Comparison of ENCODE assay signal across 11 cellular contexts in genomic region chr10:97647556-97647955, GRCh38. TPM values are rescaled to one million over a fixed set of nuclear protein-coding genes. Genes with fewer than 3 reads are reported as not detected.
DNase-seq lines count a peak whose midpoint lies in the region; ATAC-seq and TF ChIP-seq lines count a peak whose summit lies in the region.
"Had no signal": no experiment of that assay in that cellular context is flagged by ENCODE, and none has a peak within 500 bp of the region (broad histone marks: within the 10 kb centered on the region; RNA-seq: fewer than 3 reads in every experiment).

No MANE protein-coding gene starts in this region.

- in situ Hi-C loops in transverse colon (cut with MboI; ENCODE audit: low pct_ligation_motif_present in 1 of 4, low pct_unique_long_range_greater_than_20kb in 1 of 4, low sequenced_read_pairs in 3 of 4): no loop called here

- peaks cover 21 to 34% of the 10 kb centered on the region in 2 donors for H3K4me1 Mint-ChIP-seq in effector memory CD8-positive, alpha-beta T cell (ENCODE audit: low read depth in 2 of 2)
- H3K4me1 Mint-ChIP-seq in natural killer cell treated with Interleukin-12 subunit alpha and Interleukin-12 subunit beta and Interleukin-15 and Interleukin-18, amount 100 ng/mL, for 72 hours (ENCODE audit: low read depth in 2 of 2): peaks cover 27 to 30% of the 10 kb centered on the region in 2 donors
- H3K4me1 Mint-ChIP-seq in stimulated activated naive B cell treated with anti-CD40 and anti-IgM and Interleukin-4, amounts not matched to agents 10 μg/mL and 1 μg/mL and 100 μg/mL, for 72 hours: peaks cover 20 to 37% of the 10 kb centered on the region in 2 donors

- DNase-seq in COLO829 (ENCODE audit: low spot score): peak; percentile 63
- DNase-seq in NB4 (ENCODE audit: low read depth): peak; percentile 33
- no peak for DNase-seq in effector memory CD8-positive, alpha-beta T cell
- DNase-seq in natural killer cell treated with Interleukin-12 subunit alpha and Interleukin-12 subunit beta and Interleukin-15 and Interleukin-18, amount 100 ng/mL, for 72 hours (ENCODE audit: low spot score): no peak
- no peak for DNase-seq in transverse colon
- DNase-seq in stimulated activated CD4-positive, alpha-beta T cell treated with anti-CD3 and anti-CD28 coated beads, Interleukin-1b, Interleukin-23, amount 100 ng/mL, for 48 hours: no peak
- no peak for DNase-seq in stimulated activated naive B cell treated with anti-CD40 and anti-IgM and Interleukin-4, amounts not matched to agents 10 μg/mL and 1 μg/mL and 100 μg/mL, for 72 hours
- no peak for DNase-seq in head of caudate nucleus
- DNase-seq: activated CD4-positive, alpha-beta T cell treated with anti-CD3 and anti-CD28 coated beads, Interleukin-2, amount 50 U/mL, for 48 hours; brain microvascular endothelial cell; hypothalamus had no signal

- no peak for ATAC-seq in effector memory CD8-positive, alpha-beta T cell (replicated peaks)
- ATAC-seq in natural killer cell treated with Interleukin-12 subunit alpha and Interleukin-12 subunit beta and Interleukin-15 and Interleukin-18, amount 100 ng/mL, for 72 hours: no peak
- ATAC-seq in stimulated activated naive B cell treated with anti-CD40 and anti-IgM and Interleukin-4, amounts not matched to agents 10 μg/mL and 1 μg/mL and 100 μg/mL, for 72 hours (replicated peaks): no peak

- H3K4me3 ChIP-seq in NB4 (ENCODE audit: low read depth, low read length): no peak overlapping the region
- no peak overlapping the region for H3K4me3 ChIP-seq in transverse colon

- TF ChIP-seq CTCF in NB4 (IDR thresholded peaks at IDR 0.05; ENCODE audit: low read depth, low read length) (no peak), transverse colon (IDR thresholded peaks at IDR 0.05) (no peak)

- H3K27me3 ChIP-seq in transverse colon: no peaks in the 10 kb centered on the region
- H3K27me3 ChIP-seq: brain microvascular endothelial cell had no signal

- intact Hi-C loops in transverse colon (cut with DNase I; ENCODE audit: low total_unique reads) (no loop called here), head of caudate nucleus (cut with DNase I) (no loop called here)

- H3K4me3 Mint-ChIP-seq in effector memory CD8-positive, alpha-beta T cell: no peak overlapping the region
- H3K4me3 Mint-ChIP-seq in natural killer cell treated with Interleukin-12 subunit alpha and Interleukin-12 subunit beta and Interleukin-15 and Interleukin-18, amount 100 ng/mL, for 72 hours: no peak overlapping the region
- H3K4me3 Mint-ChIP-seq in stimulated activated naive B cell treated with anti-CD40 and anti-IgM and Interleukin-4, amounts not matched to agents 10 μg/mL and 1 μg/mL and 100 μg/mL, for 72 hours: no peak overlapping the region

- no peaks in the 10 kb centered on the region for H3K9me3 Mint-ChIP-seq in effector memory CD8-positive, alpha-beta T cell
- no peaks in the 10 kb centered on the region for H3K9me3 Mint-ChIP-seq in natural killer cell treated with Interleukin-12 subunit alpha and Interleukin-12 subunit beta and Interleukin-15 and Interleukin-18, amount 100 ng/mL, for 72 hours
- no peaks in the 10 kb centered on the region for H3K9me3 Mint-ChIP-seq in stimulated activated naive B cell treated with anti-CD40 and anti-IgM and Interleukin-4, amounts not matched to agents 10 μg/mL and 1 μg/mL and 100 μg/mL, for 72 hours

- H3K36me3 ChIP-seq in transverse colon: peaks cover 0 to 25% (median 0%) of the 10 kb centered on the region in 4 donors

- TF ChIP-seq POLR2A in NB4 (IDR thresholded peaks at IDR 0.05; ENCODE audit: extremely low read depth, insufficient read length) (no peak), transverse colon (IDR thresholded peaks at IDR 0.05) (no peak)

- peaks cover 21% of the 10 kb centered on the region for H3K36me3 Mint-ChIP-seq in effector memory CD8-positive, alpha-beta T cell (ENCODE audit: insufficient read depth)
- no peaks in the 10 kb centered on the region for H3K36me3 Mint-ChIP-seq in natural killer cell treated with Interleukin-12 subunit alpha and Interleukin-12 subunit beta and Interleukin-15 and Interleukin-18, amount 100 ng/mL, for 72 hours
- H3K36me3 Mint-ChIP-seq in stimulated activated naive B cell treated with anti-CD40 and anti-IgM and Interleukin-4, amounts not matched to agents 10 μg/mL and 1 μg/mL and 100 μg/mL, for 72 hours: peaks cover 22 to 30% of the 10 kb centered on the region in 2 donors

- no peaks in the 10 kb centered on the region for H3K27me3 Mint-ChIP-seq in effector memory CD8-positive, alpha-beta T cell
- no peaks in the 10 kb centered on the region for H3K27me3 Mint-ChIP-seq in natural killer cell treated with Interleukin-12 subunit alpha and Interleukin-12 subunit beta and Interleukin-15 and Interleukin-18, amount 100 ng/mL, for 72 hours
- H3K27me3 Mint-ChIP-seq in stimulated activated naive B cell treated with anti-CD40 and anti-IgM and Interleukin-4, amounts not matched to agents 10 μg/mL and 1 μg/mL and 100 μg/mL, for 72 hours: no peaks in the 10 kb centered on the region

- no peaks in the 10 kb centered on the region for H3K9me3 ChIP-seq in transverse colon

- no peak for TF ChIP-seq EP300 in transverse colon (IDR thresholded peaks at IDR 0.05; ENCODE audit: low read depth)

- peak overlapping the region; percentile 95 for H3K27ac Mint-ChIP-seq in effector memory CD8-positive, alpha-beta T cell
- peak overlapping the region; percentile 92 to 96 for H3K27ac Mint-ChIP-seq in natural killer cell treated with Interleukin-12 subunit alpha and Interleukin-12 subunit beta and Interleukin-15 and Interleukin-18, amount 100 ng/mL, for 72 hours
- H3K27ac Mint-ChIP-seq in stimulated activated naive B cell treated with anti-CD40 and anti-IgM and Interleukin-4, amounts not matched to agents 10 μg/mL and 1 μg/mL and 100 μg/mL, for 72 hours: no peak overlapping the region

- H3K4me1 ChIP-seq in transverse colon: peaks cover under 1 to 15% (median 4%) of the 10 kb centered on the region in 4 donors

- peak overlapping the region in 1 of 4 donors; percentile 60 for H3K27ac ChIP-seq in transverse colon

- WGBS in transverse colon (ENCODE audit: low coverage in 1 of 2), 2 donors: 80 to 89% methylated on average over 1 of the region's 1 CpG

RNA-seq across cellular contexts. Expression of gene PI4K2A, which starts 7.1 kb away (rescaled TPM):
- 10 to 100 TPM; 16.2 to 22.8 TPM for total RNA-seq in natural killer cell treated with Interleukin-12 subunit alpha and Interleukin-12 subunit beta and Interleukin-15 and Interleukin-18, amount 100 ng/mL, for 72 hours
- total RNA-seq in transverse colon: 10 to 100 TPM in 2 of 4 donors, 1 to 10 TPM in 2; 7.6 to 19.1 (median 11.3) TPM

RNA-seq across cellular contexts. Expression of gene MORN4, which starts 14.3 kb away (rescaled TPM):
- 1 to 10 TPM; 1.6 to 2.7 TPM for total RNA-seq in natural killer cell treated with Interleukin-12 subunit alpha and Interleukin-12 subunit beta and Interleukin-15 and Interleukin-18, amount 100 ng/mL, for 72 hours
- 1 to 10 TPM in 1 of 4 donors, under 1 TPM in 2, not detected in 1; 0.95 to 1.8 (median 0.96) TPM for total RNA-seq in transverse colon

RNA-seq across cellular contexts. Expression of gene AVPI1, which starts 39.5 kb away (rescaled TPM):
- under 1 TPM; 0.45 to 0.89 TPM for total RNA-seq in natural killer cell treated with Interleukin-12 subunit alpha and Interleukin-12 subunit beta and Interleukin-15 and Interleukin-18, amount 100 ng/mL, for 72 hours
- total RNA-seq in transverse colon: 10 to 100 TPM; 24.3 to 79.3 (median 47.9) TPM

RNA-seq across cellular contexts. Expression of gene C10orf62, which starts 58.0 kb away (rescaled TPM):
- not detected for total RNA-seq in natural killer cell treated with Interleukin-12 subunit alpha and Interleukin-12 subunit beta and Interleukin-15 and Interleukin-18, amount 100 ng/mL, for 72 hours
- total RNA-seq in transverse colon: not detected

Comparison
In these comparisons a context has a peak if more than half of its experiments do, and no peak if none do; other contexts are left out.
1. DNase-seq: peak in COLO829 (single experiment) and NB4 (single experiment); none in effector memory CD8-positive, alpha-beta T cell (0 of 3), natural killer cell treated with Interleukin-12 subunit alpha and Interleukin-12 subunit beta and Interleukin-15 and Interleukin-18, amount 100 ng/mL, for 72 hours (single experiment), transverse colon (single experiment), stimulated activated CD4-positive, alpha-beta T cell treated with anti-CD3 and anti-CD28 coated beads, Interleukin-1b, Interleukin-23, amount 100 ng/mL, for 48 hours (single experiment), stimulated activated naive B cell treated with anti-CD40 and anti-IgM and Interleukin-4, amounts not matched to agents 10 μg/mL and 1 μg/mL and 100 μg/mL, for 72 hours (single experiment) and head of caudate nucleus (0 of 42).
2. RNA of gene AVPI1, which starts 39.5 kb away (total RNA-seq): 24.3 to 79.3 TPM in transverse colon; 0.45 to 0.89 TPM in natural killer cell treated with Interleukin-12 subunit alpha and Interleukin-12 subunit beta and Interleukin-15 and Interleukin-18, amount 100 ng/mL, for 72 hours; every median in the first group is over 10 times any median in the second.